9 cellular contexts compared by ENCODE assay signal in the genomic region with DNA sequence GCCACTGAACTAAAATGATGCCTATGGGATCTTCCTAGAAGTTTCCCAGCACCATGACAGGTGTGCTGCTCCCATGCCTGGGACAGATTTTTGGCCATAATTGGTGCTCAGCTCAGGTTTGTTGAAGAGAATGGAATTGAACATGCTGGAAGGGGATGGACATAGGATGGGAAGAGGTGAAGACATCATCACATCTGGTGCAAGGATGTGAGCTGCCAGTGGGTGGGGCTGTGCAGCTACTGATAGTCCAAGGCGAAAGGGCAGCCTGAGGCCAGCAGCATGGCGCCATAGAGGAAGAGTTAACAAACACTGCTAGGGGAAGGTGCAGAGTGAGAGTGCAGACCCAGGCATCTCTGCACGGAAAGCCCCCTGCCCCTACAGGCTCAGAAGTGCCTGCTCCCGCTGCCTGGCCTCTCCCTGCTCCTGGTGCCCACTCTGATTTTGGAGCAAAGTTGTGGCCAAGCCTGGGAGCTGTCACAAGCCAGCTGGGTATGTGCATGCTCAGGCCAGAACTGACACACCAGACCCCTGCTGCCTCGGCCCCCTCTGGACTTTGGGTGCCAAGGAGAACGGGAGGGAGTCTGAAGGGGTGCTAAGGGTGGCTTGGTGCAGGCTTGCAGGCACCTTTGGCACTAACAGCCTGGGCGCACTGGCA.
DNase-seq lines count a peak whose midpoint lies in the region; ATAC-seq and TF ChIP-seq lines count a peak whose summit lies in the region.
"Had no signal": no experiment of that assay in that cellular context is flagged by ENCODE, and none has a peak within 500 bp of the region (broad histone marks: within the 10 kb centered on the region; RNA-seq: fewer than 3 reads in every experiment).

No MANE protein-coding gene starts in this region.

- TF ChIP-seq CTCF in LNCAP (IDR thresholded peaks at IDR 0.05) (peak; percentile 57; the same call in 1 of the 2 replicates), epithelial cell of proximal tubule (conservative IDR thresholded peaks at IDR 0.05; ENCODE audit: low read depth, low read length) (peak; percentile 83), nephron progenitor cell (IDR thresholded peaks at IDR 0.05) (peak; percentile 67)

- peaks cover under 1% of the 10 kb centered on the region for H3K9me3 Mint-ChIP-seq in nephron progenitor cell

- no peak overlapping the region for H3K4me3 ChIP-seq in epithelial cell of proximal tubule (ENCODE audit: low read depth, low read length)
- H3K4me3 ChIP-seq: BLaER1 treated with 17β-estradiol and CSF1 and Interleukin-3, amounts not matched to agents 10 nM and 100 nM had no signal

- H3K4me3 Mint-ChIP-seq in nephron progenitor cell: peak overlapping the region; percentile 32

- H3K27me3 Mint-ChIP-seq in nephron progenitor cell (ENCODE audit: low read depth, poor library complexity): peaks cover 13% of the 10 kb centered on the region

- H3K36me3 Mint-ChIP-seq in nephron progenitor cell (ENCODE audit: low read depth): no peaks in the 10 kb centered on the region

- no peak overlapping the region for H3K27ac Mint-ChIP-seq in nephron progenitor cell

- no peak for ATAC-seq in GM21619 (IDR thresholded peaks at IDR 0.05; ENCODE audit: unreplicated experiment)

- DNase-seq in NK-92 treated with Interleukin-12 subunit alpha and Interleukin-12 subunit beta, amount 100 ng/mL, for 24 hours (lab: John Stamatoyannopoulos, UW): peak; percentile 23
- no peak for DNase-seq in NK-92 (lab: John Stamatoyannopoulos, UW; ENCODE audit: unreplicated experiment)
- DNase-seq in RKO (ENCODE audit: low spot score): peak; percentile 60
- peak; percentile 12 for DNase-seq in epithelial cell of proximal tubule (ENCODE audit: low read depth)
- DNase-seq in nephron progenitor cell: peak; percentile 76
- DNase-seq in hippocampal formation (lab: John Stamatoyannopoulos, UW): no peak

- peaks cover 30% of the 10 kb centered on the region for H3K4me1 Mint-ChIP-seq in nephron progenitor cell

Comparison
In these comparisons a context has a peak if more than half of its experiments do, and no peak if none do; other contexts are left out.
1. DNase-seq: peak in NK-92 treated with Interleukin-12 subunit alpha and Interleukin-12 subunit beta, amount 100 ng/mL, for 24 hours (single experiment), RKO (single experiment), epithelial cell of proximal tubule (single experiment) and nephron progenitor cell (single experiment); none in NK-92 (single experiment) and hippocampal formation (0 of 2).
2. Peak in every context shown above with its lines, with median percentiles within 50 percentile points of each other: CTCF ChIP-seq.